Comparison of ENCODE assay signal across 11 cellular contexts in genomic region chr2:7127687-7128086, GRCh38.
"Had no signal": no experiment of that assay in that cellular context is flagged by ENCODE, and none has a peak within 500 bp of the region (broad histone marks: within the 10 kb centered on the region; RNA-seq: fewer than 3 reads in every experiment).

No MANE protein-coding gene starts in this region.

- H3K4me1 ChIP-seq: HAP-1 had no signal

- H3K9me3 ChIP-seq: HAP-1 had no signal

- H3K4me2 ChIP-seq: GM23338 had no signal

- H3K9ac ChIP-seq: GM23248 had no signal

- H2AFZ ChIP-seq: GM23248, GM23338 had no signal

- DNase-seq: GM23248, GOT3, H7, H9, HCEC 1CT, HFFc6 had no signal

- ATAC-seq: GM23338, HCT116 had no signal

- H3K27ac ChIP-seq: GM23248 had no signal

- H3K4me3 ChIP-seq: GM23248, GM23338, HAP-1 had no signal

- H3K36me3 ChIP-seq: HAP-1 had no signal

- FAIRE-seq: H1, H54 had no signal
